Comparison of ENCODE assay signal across 21 cellular contexts in the genomic region with DNA sequence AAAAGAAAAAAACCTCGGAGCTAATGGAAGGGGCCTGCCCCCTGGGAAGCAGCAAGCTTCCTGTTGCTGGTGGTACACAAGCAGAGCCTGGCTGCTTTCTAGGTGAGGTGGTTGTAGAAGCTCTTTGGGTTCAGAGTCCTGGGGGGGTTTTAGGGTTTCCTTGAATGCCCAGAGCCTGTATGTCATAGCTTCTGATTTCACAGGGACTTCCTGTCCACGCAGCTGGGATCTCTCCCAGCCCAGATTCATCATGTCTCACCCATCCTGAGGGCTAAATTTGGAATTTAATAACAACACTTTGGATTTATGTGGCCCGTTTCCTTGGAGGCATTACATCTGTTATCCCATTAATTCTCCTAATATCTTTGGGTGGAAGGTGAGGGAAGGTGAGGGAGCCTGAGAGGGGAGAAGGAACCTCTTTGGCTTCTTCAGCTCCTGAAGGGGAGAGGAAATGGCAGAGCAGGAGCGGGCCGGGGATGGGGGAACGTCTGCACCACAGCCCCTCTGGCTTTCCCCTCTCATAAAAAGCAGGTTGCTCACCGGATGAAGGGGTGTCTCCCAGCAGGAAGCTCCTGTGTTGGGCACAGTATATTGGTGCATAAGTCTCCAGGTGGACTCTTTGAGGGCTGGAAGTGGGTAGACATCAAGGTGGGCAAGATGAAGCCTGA. TPM values are rescaled to one million over a fixed set of nuclear protein-coding genes. Genes with fewer than 3 reads are reported as not detected.
DNase-seq lines count a peak whose midpoint lies in the region; ATAC-seq, FAIRE-seq and TF ChIP-seq lines count a peak whose summit lies in the region.
"Had no signal": no experiment of that assay in that cellular context is flagged by ENCODE, and none has a peak within 500 bp of the region (broad histone marks: within the 10 kb centered on the region; RNA-seq: fewer than 3 reads in every experiment).

No MANE protein-coding gene starts in this region.

- no peak for ATAC-seq in HG03108 (IDR thresholded peaks at IDR 0.05; ENCODE audit: unreplicated experiment)

- H3K9ac ChIP-seq in SK-N-SH (no peak overlapping the region), smooth muscle cell (ENCODE audit: low read depth) (no peak overlapping the region)

- H3K4me1 ChIP-seq in SK-N-SH (ENCODE audit: control insufficient read depth in 1 of 2, insufficient read depth in 2 of 2, low read depth in 1 of 2, low read length in 1 of 2) (peaks cover 6 to 8% of the 10 kb centered on the region in 2 experiments; a peak in 2 of 4 replicates), smooth muscle cell (ENCODE audit: low read depth) (no peaks in the 10 kb centered on the region)
- H3K4me1 ChIP-seq: Peyer's patch, uterus had no signal

- H3K4me2 ChIP-seq in SK-N-SH (peak overlapping the region; percentile 13; the same call in 1 of the 2 replicates), smooth muscle cell (peak overlapping the region; percentile 44)

- H2AFZ ChIP-seq in SK-N-SH (ENCODE audit: low read depth) (peak overlapping the region; percentile 17; the same call in 1 of the 2 replicates), smooth muscle cell (ENCODE audit: low read depth) (no peak overlapping the region)

- 59% methylated on average over 6 of the region's 7 CpGs for WGBS in SK-N-SH (ENCODE audit: low lambda C conversion rate)
- WGBS in smooth muscle cell (ENCODE audit: low lambda C conversion rate): 81% methylated on average over 7 of the region's 7 CpGs

- no peak for FAIRE-seq in urothelium cell line (lab: Jason Lieb, UNC)
- FAIRE-seq: keratinocyte had no signal

- peak; percentile 80 for DNase-seq in GM03348 (ENCODE audit: low spot score)
- DNase-seq in SK-N-SH: no peak
- peak; percentile 56 for DNase-seq in fibroblast of peridontal ligament (ENCODE audit: extremely low read depth)
- DNase-seq in smooth muscle cell (lab: John Stamatoyannopoulos, UW; ENCODE audit: unreplicated experiment): no peak
- DNase-seq in activated CD4-positive, alpha-beta T cell treated with anti-CD3 and anti-CD28 coated beads for 1 hour: no peak
- no peak for DNase-seq in urothelium cell line (ENCODE audit: low spot score)
- DNase-seq: activated CD4-positive, alpha-beta T cell treated with anti-CD3 and anti-CD28 coated beads for 48 hours; activated naive CD4-positive, alpha-beta T cell treated with anti-CD3 and anti-CD28 coated beads, Interleukin-2, amount 50 U/mL, for 16 hours; activated T-cell treated with anti-CD3 and anti-CD28 coated beads for 4 hours; caudate nucleus; endodermal cell; heart left ventricle; Karpas-422; midbrain; NCI-H1930; NCI-H526 treated with DMSO at 0.1 percent for 48 hours; Peyer's patch; uterus had no signal

- TF ChIP-seq CTCF in SK-N-SH (IDR thresholded peaks at IDR 0.05) (no peak), smooth muscle cell (IDR thresholded peaks at IDR 0.05; ENCODE audit: borderline replicate concordance, insufficient read depth, poor library complexity, severe bottlenecking) (no peak)

- H3K27ac ChIP-seq in SK-N-SH (ENCODE audit: low read depth in 2 of 2, low read length in 1 of 2) (peak overlapping the region in 1 of 2 experiments; percentile 58; a peak in 2 of 4 replicates), smooth muscle cell (ENCODE audit: low read depth) (no peak overlapping the region)
- H3K27ac ChIP-seq: heart left ventricle, HL-60, Peyer's patch, uterus had no signal

- POLR2A ChIA-PET in SK-N-SH (lab: Yijun Ruan, JAX): interaction anchor here (0.6 to 1.2 kb wide), 3 partner anchors 11 to 64 kb away, joined by 3 to 4 read pairs (median 3); no protein-coding TSS in a partner anchor

- no peak for TF ChIP-seq RAD21 in SK-N-SH (IDR thresholded peaks at IDR 0.05; ENCODE audit: low read length)

- H3K9me3 ChIP-seq in SK-N-SH: no peaks in the 10 kb centered on the region
- H3K9me3 ChIP-seq in smooth muscle cell (replicated peaks; ENCODE audit: low read depth): no peaks in the 10 kb centered on the region
- H3K9me3 ChIP-seq: heart left ventricle, Peyer's patch, uterus had no signal

- H4K20me1 ChIP-seq in SK-N-SH (ENCODE audit: insufficient read depth): no peaks in the 10 kb centered on the region
- H4K20me1 ChIP-seq in smooth muscle cell (ENCODE audit: low read depth): no peaks in the 10 kb centered on the region

- H3K27me3 ChIP-seq in SK-N-SH (ENCODE audit: insufficient read depth) (no peaks in the 10 kb centered on the region), smooth muscle cell (ENCODE audit: low read depth) (no peaks in the 10 kb centered on the region)
- H3K27me3 ChIP-seq: heart left ventricle, Peyer's patch, uterus had no signal

- no peaks in the 10 kb centered on the region for H3K9me2 ChIP-seq in SK-N-SH

- H3F3A ChIP-seq in SK-N-SH (replicated peaks; ENCODE audit: insufficient read depth): no peaks in the 10 kb centered on the region
- no peaks in the 10 kb centered on the region for H3F3A ChIP-seq in smooth muscle cell (ENCODE audit: low read depth)

- no peaks in the 10 kb centered on the region for H3K36me3 ChIP-seq in SK-N-SH (replicated peaks in 1 of 2; ENCODE audit: control insufficient read depth in 1 of 2, insufficient read depth in 2 of 2, low read length in 1 of 2)
- no peaks in the 10 kb centered on the region for H3K36me3 ChIP-seq in smooth muscle cell (ENCODE audit: low read depth)
- H3K36me3 ChIP-seq: heart left ventricle, Peyer's patch, uterus had no signal

- CTCF ChIA-PET in SK-N-SH (lab: Yijun Ruan, JAX): interaction anchor here (0.8 to 1.4 kb wide), 6 partner anchors 11 to 242 kb away, joined by 3 to 4 read pairs (median 3); no protein-coding TSS in a partner anchor

- H3K4me3 ChIP-seq in SK-N-SH (ENCODE audit: low read depth in 2 of 2, low read length in 1 of 2) (no peak overlapping the region), smooth muscle cell (no peak overlapping the region)
- H3K4me3 ChIP-seq: heart left ventricle, Peyer's patch, uterus had no signal

- 0 out of 4 replicates have a peak, but pooled peaks of 1 of the 2 experiments have one; percentile 12 for TF ChIP-seq EP300 in SK-N-SH (IDR thresholded peaks at IDR 0.05; ENCODE audit: borderline replicate concordance in 1 of 2, low read depth in 1 of 2, low read length in 1 of 2)

- H3K79me2 ChIP-seq in SK-N-SH (ENCODE audit: insufficient read depth): no peaks in the 10 kb centered on the region
- H3K79me2 ChIP-seq in smooth muscle cell (ENCODE audit: low read depth): no peaks in the 10 kb centered on the region

TF ChIP-seq in SK-N-SH, 30 proteins besides CTCF, POLR2A, EP300 and RAD21:
- TF ChIP-seq EZH2phosphoT487 (IDR thresholded peaks at IDR 0.05; ENCODE audit: borderline replicate concordance, low read depth): no peak
- TF ChIP-seq TCF12 (IDR thresholded peaks at IDR 0.05): peak; percentile 65; the same call in 1 of the 2 replicates
- TF ChIP-seq FOXM1 (IDR thresholded peaks at IDR 0.05; ENCODE audit: low read depth): no peak
- no peak for TF ChIP-seq RCOR1 (IDR thresholded peaks at IDR 0.05; ENCODE audit: low read length)
- no peak for TF ChIP-seq FOSL2 (IDR thresholded peaks at IDR 0.05; ENCODE audit: borderline replicate concordance, low read depth)
- 0 out of 2 replicates have a peak, but pooled peaks have one; percentile 21 for TF ChIP-seq ELF1 (IDR thresholded peaks at IDR 0.05)
- TF ChIP-seq SMC3 (IDR thresholded peaks at IDR 0.05; ENCODE audit: low read depth, low read length): no peak
- 0 out of 2 replicates have a peak, but pooled peaks have one; percentile 40 for TF ChIP-seq MEF2A (IDR thresholded peaks at IDR 0.05; ENCODE audit: borderline replicate concordance, low read depth)

RNA-seq across cellular contexts. Expression of a gene that starts 19.7 kb away (rescaled TPM):
- polyA plus RNA-seq in SK-N-SH (2012; rRNA removed) (3,806 and 4,595 TPM in 2 replicates), smooth muscle cell (407 and 473 TPM in 2 replicates)
- polyA plus RNA-seq in SK-N-SH (2012; cell fraction: cytosol; rRNA removed): 5,571 and 7,484 TPM in 2 replicates
- 872 and 1,029 TPM in 2 replicates for polyA plus RNA-seq in SK-N-SH (2012; cell fraction: nucleus; rRNA removed)
- total RNA-seq in smooth muscle cell: 2,109 and 2,144 TPM in 2 replicates

RNA-seq across cellular contexts. Expression of a gene that starts 24.0 kb away (rescaled TPM):
- 10.8 and 14.1 TPM in 2 replicates for polyA plus RNA-seq in SK-N-SH (2012; rRNA removed)
- polyA plus RNA-seq in SK-N-SH (2012; cell fraction: cytosol; rRNA removed): 7.7 and 9.0 TPM in 2 replicates
- 23.2 and 30.4 TPM in 2 replicates for polyA plus RNA-seq in SK-N-SH (2012; cell fraction: nucleus; rRNA removed)
- total RNA-seq in smooth muscle cell: 13.8 and 17.1 TPM in 2 replicates
- 12.8 and 14.9 TPM in 2 replicates for polyA plus RNA-seq in smooth muscle cell

Comparison
In these comparisons a context has a peak if more than half of its experiments do, and no peak if none do; other contexts are left out.
1. DNase-seq: peak in GM03348 (single experiment) and fibroblast of peridontal ligament (single experiment); none in SK-N-SH (single experiment), smooth muscle cell (single experiment), activated CD4-positive, alpha-beta T cell treated with anti-CD3 and anti-CD28 coated beads for 1 hour (single experiment) and urothelium cell line (single experiment).